In genomic region chr13:29937836-29938235, GRCh38 we compare ENCODE assay signal across 12 cellular contexts.
DNase-seq lines count a peak whose midpoint lies in the region; ATAC-seq lines count a peak whose summit lies in the region.
"Had no signal": no experiment of that assay in that cellular context is flagged by ENCODE, and none has a peak within 500 bp of the region (broad histone marks: within the 10 kb centered on the region; RNA-seq: fewer than 3 reads in every experiment).

No MANE protein-coding gene starts in this region.

- peak overlapping the region; percentile 87 to 90 (median 87) for H3K4me3 Mint-ChIP-seq in T-cell
- no peak overlapping the region for H3K4me3 Mint-ChIP-seq in activated T-cell treated with anti-CD3 and anti-CD28 coated beads, Interleukin-2, amount 50 U/mL, for 72 hours

- no peaks in the 10 kb centered on the region for H3K27me3 Mint-ChIP-seq in T-cell
- no peaks in the 10 kb centered on the region for H3K27me3 Mint-ChIP-seq in activated T-cell treated with anti-CD3 and anti-CD28 coated beads, Interleukin-2, amount 50 U/mL, for 72 hours (ENCODE audit: low read depth)

- POLR2A ChIA-PET in T-cell (lab: Charles Lee), result no interaction called here

- peaks cover 8% of the 10 kb centered on the region for H3K36me3 Mint-ChIP-seq in T-cell
- no peaks in the 10 kb centered on the region for H3K36me3 Mint-ChIP-seq in activated T-cell treated with anti-CD3 and anti-CD28 coated beads, Interleukin-2, amount 50 U/mL, for 72 hours (ENCODE audit: insufficient read depth in 2 of 2)

- no peak overlapping the region for H3K27ac ChIP-seq in substantia nigra (ENCODE audit: low read depth, low read length, poor library complexity, severe bottlenecking)
- H3K27ac ChIP-seq: SJCRH30, WERI-Rb-1 had no signal

- H3K27ac Mint-ChIP-seq in T-cell, result peak overlapping the region; percentile 92 to 93
- peak overlapping the region; percentile 36 for H3K27ac Mint-ChIP-seq in activated T-cell treated with anti-CD3 and anti-CD28 coated beads, Interleukin-2, amount 50 U/mL, for 72 hours

- no peaks in the 10 kb centered on the region for H3K9me3 Mint-ChIP-seq in T-cell
- no peaks in the 10 kb centered on the region for H3K9me3 Mint-ChIP-seq in activated T-cell treated with anti-CD3 and anti-CD28 coated beads, Interleukin-2, amount 50 U/mL, for 72 hours

- ATAC-seq in T-cell (replicated peaks in 1 of 4), result peak; percentile 21 to 33 (median 28)
- ATAC-seq in activated T-cell treated with anti-CD3 and anti-CD28 coated beads, Interleukin-2, amount 50 U/mL, for 72 hours (replicated peaks in 1 of 2), result no peak
- ATAC-seq: left lobe of liver had no signal

- peaks cover 46 to 75% (median 71%) of the 10 kb centered on the region in 3 donors for H3K4me1 Mint-ChIP-seq in T-cell
- H3K4me1 Mint-ChIP-seq in activated T-cell treated with anti-CD3 and anti-CD28 coated beads, Interleukin-2, amount 50 U/mL, for 72 hours (ENCODE audit: low read depth), result peaks cover 42% of the 10 kb centered on the region

- peak; percentile 39 for DNase-seq in activated gamma-delta T cell treated with Interleukin-2 at 50 U/mL for 16 hours
- no peak for DNase-seq in activated gamma-delta T cell (lab: John Stamatoyannopoulos, UW)
- peak in 31 of 34 experiments; percentile 10 to 62 (median 35) for DNase-seq in T-cell
- DNase-seq in activated T-cell treated with anti-CD3 and anti-CD28 coated beads, Interleukin-2, amount 50 U/mL, for 72 hours, result peak; percentile 28 to 50
- peak in 4 of 6 experiments; percentile 4 to 49 (median 30) for DNase-seq in stimulated activated naive CD4-positive, alpha-beta T cell (lab: John Stamatoyannopoulos, UW)
- DNase-seq in D341Med (ENCODE audit: low spot score), result no peak
- no peak for DNase-seq in substantia nigra (lab: John Stamatoyannopoulos, UW)
- DNase-seq in posterior vena cava (ENCODE audit: low spot score), result no peak
- DNase-seq: NCI-H446 treated with DMSO at 0.1 percent for 48 hours, SJCRH30, WERI-Rb-1 had no signal

- CTCF ChIA-PET in T-cell (lab: Charles Lee), result interaction anchor here (1.1 to 4.1 kb wide), 3 partner anchors 16 to 176 kb away, joined by 4 to 33 read pairs (median 25); no protein-coding TSS in a partner anchor

- intact Hi-C loops in posterior vena cava (cut with DNase I), result no loop called here

Comparison
In these comparisons a context has a peak if more than half of its experiments do, and no peak if none do; other contexts are left out.
1. DNase-seq: peak in activated gamma-delta T cell treated with Interleukin-2 at 50 U/mL for 16 hours (single experiment), T-cell (31 of 34), activated T-cell treated with anti-CD3 and anti-CD28 coated beads, Interleukin-2, amount 50 U/mL, for 72 hours (2 of 2) and stimulated activated naive CD4-positive, alpha-beta T cell (4 of 6); none in activated gamma-delta T cell (single experiment), D341Med (single experiment), substantia nigra (0 of 49) and posterior vena cava (single experiment).
2. ATAC-seq: peak in T-cell (4 of 4); none in activated T-cell treated with anti-CD3 and anti-CD28 coated beads, Interleukin-2, amount 50 U/mL, for 72 hours (0 of 2).
3. H3K4me3 Mint-ChIP-seq: peak in T-cell (3 of 3); none in activated T-cell treated with anti-CD3 and anti-CD28 coated beads, Interleukin-2, amount 50 U/mL, for 72 hours (0 of 2).